ENCODE assay signal across 8 cellular contexts in the genomic region with DNA sequence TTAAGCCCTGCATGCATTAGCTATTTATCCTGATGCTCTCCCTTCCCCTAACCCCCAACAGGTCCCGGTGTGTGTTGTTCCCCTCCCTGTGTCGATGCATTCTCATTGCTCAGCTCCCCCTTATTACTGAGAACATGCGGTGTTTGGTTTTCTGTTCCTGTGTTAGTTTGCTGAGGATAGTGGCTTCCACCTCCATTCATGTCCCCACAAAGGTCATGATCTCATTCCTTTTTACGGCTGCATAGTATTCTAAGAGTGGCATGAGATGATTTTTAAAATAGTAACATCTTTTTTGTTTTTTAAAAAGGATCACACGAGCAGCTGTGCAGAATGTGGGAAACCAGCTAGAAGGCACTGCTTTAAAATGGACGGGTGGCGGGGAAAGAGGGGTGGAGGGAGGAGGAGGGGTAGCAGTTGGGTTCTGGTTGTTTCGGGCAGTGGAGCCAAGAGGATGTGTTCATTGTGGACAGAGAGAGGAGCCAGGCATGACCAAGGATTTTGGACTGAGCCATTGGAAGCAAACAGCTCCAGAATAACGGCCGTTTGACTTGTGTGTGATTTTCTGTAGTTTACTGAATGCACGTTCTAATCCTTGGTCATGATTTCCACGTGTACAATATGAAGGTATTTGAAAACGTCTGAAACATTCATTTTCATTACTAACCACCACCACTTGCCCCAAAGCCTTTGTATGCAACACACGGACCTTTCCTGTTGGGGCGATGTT. TPM values are rescaled to one million over a fixed set of nuclear protein-coding genes. Genes with fewer than 3 reads are reported as not detected.
DNase-seq lines count a peak whose midpoint lies in the region; ATAC-seq and TF ChIP-seq lines count a peak whose summit lies in the region.

No MANE protein-coding gene starts in this region.

- H3K27me3 Mint-ChIP-seq in glutamatergic neuron (ENCODE audit: unreplicated experiment), result peaks cover 8% of the 10 kb centered on the region
- H3K27me3 Mint-ChIP-seq in stimulated activated memory B cell treated with anti-CD40 and anti-IgM and Interleukin-4, amounts not matched to agents 10 μg/mL and 1 μg/mL and 100 μg/mL, for 72 hours, result no peaks in the 10 kb centered on the region

- DNase-seq in H7, result no peak
- no peak for DNase-seq in glutamatergic neuron
- no peak for DNase-seq in NCI-H2107 (lab: John Stamatoyannopoulos, UW)
- DNase-seq in GM10266 (ENCODE audit: extremely low spot score), result no peak
- no peak for DNase-seq in COLO829 (ENCODE audit: low spot score)
- DNase-seq in activated CD4-positive, alpha-beta T cell treated with anti-CD3 and anti-CD28 coated beads, Interleukin-2, amount 50 U/mL, for 4 hours, result no peak

- H3K36me3 Mint-ChIP-seq in glutamatergic neuron (ENCODE audit: unreplicated experiment), result no peaks in the 10 kb centered on the region
- peaks cover 9% of the 10 kb centered on the region for H3K36me3 Mint-ChIP-seq in stimulated activated memory B cell treated with anti-CD40 and anti-IgM and Interleukin-4, amounts not matched to agents 10 μg/mL and 1 μg/mL and 100 μg/mL, for 72 hours

- H3K4me1 Mint-ChIP-seq in glutamatergic neuron (ENCODE audit: low read depth, unreplicated experiment), result peaks cover 9% of the 10 kb centered on the region
- peaks cover 29% of the 10 kb centered on the region for H3K4me1 Mint-ChIP-seq in stimulated activated memory B cell treated with anti-CD40 and anti-IgM and Interleukin-4, amounts not matched to agents 10 μg/mL and 1 μg/mL and 100 μg/mL, for 72 hours

- H3K79me2 ChIP-seq in SU-DHL-6 (ENCODE audit: insufficient read depth, low read length), result peaks cover 22% of the 10 kb centered on the region

- peaks cover 8% of the 10 kb centered on the region; the same call in 1 of the 2 replicates for H3F3A ChIP-seq in SU-DHL-6 (ENCODE audit: insufficient read depth)

- peak overlapping the region; percentile 85 for H3K4me3 Mint-ChIP-seq in glutamatergic neuron (ENCODE audit: unreplicated experiment)
- peak overlapping the region; percentile 89 for H3K4me3 Mint-ChIP-seq in stimulated activated memory B cell treated with anti-CD40 and anti-IgM and Interleukin-4, amounts not matched to agents 10 μg/mL and 1 μg/mL and 100 μg/mL, for 72 hours

- H3K9me3 ChIP-seq in SU-DHL-6 (ENCODE audit: insufficient read depth, low read length), result no peaks in the 10 kb centered on the region

- peak overlapping the region; percentile 81 for H3K4me2 ChIP-seq in SU-DHL-6 (ENCODE audit: low read depth, low read length, poor library complexity, severe bottlenecking)

- H3K27ac ChIP-seq in SU-DHL-6 (ENCODE audit: low read depth, low read length), result no peak overlapping the region

- H3K9ac ChIP-seq in SU-DHL-6 (ENCODE audit: low read length), result peak overlapping the region; percentile 75

- peaks cover 16% of the 10 kb centered on the region for H4K20me1 ChIP-seq in SU-DHL-6 (ENCODE audit: low read depth, low read length)

- TF ChIP-seq CTCF in SU-DHL-6 (IDR thresholded peaks at IDR 0.05; ENCODE audit: insufficient read depth, low read length, poor library complexity, severe bottlenecking), result no peak
- no peak for TF ChIP-seq CTCF in glutamatergic neuron (IDR thresholded peaks at IDR 0.05; ENCODE audit: partially characterized antibody, unreplicated experiment)
- no peak for TF ChIP-seq CTCF in GM10266 (IDR thresholded peaks at IDR 0.05; ENCODE audit: control insufficient read depth, insufficient read depth, low read depth, missing control alignments)

- H3K36me3 ChIP-seq in H7 (replicated peaks; ENCODE audit: control insufficient read depth, insufficient read depth, low read length) (peaks cover under 1% of the 10 kb centered on the region; the same call in 1 of the 2 replicates), SU-DHL-6 (ENCODE audit: low read length) (no peaks in the 10 kb centered on the region)

- H3K27ac Mint-ChIP-seq in glutamatergic neuron (ENCODE audit: unreplicated experiment), result peak overlapping the region; percentile 78
- peak overlapping the region; percentile 93 for H3K27ac Mint-ChIP-seq in stimulated activated memory B cell treated with anti-CD40 and anti-IgM and Interleukin-4, amounts not matched to agents 10 μg/mL and 1 μg/mL and 100 μg/mL, for 72 hours

- no peaks in the 10 kb centered on the region for H3K9me2 ChIP-seq in SU-DHL-6 (replicated peaks; ENCODE audit: insufficient read depth, low read length)

- H3K4me3 ChIP-seq in H7 (ENCODE audit: insufficient read depth, low read depth, low read length), result peak overlapping the region; percentile 74
- H3K4me3 ChIP-seq in SU-DHL-6 (ENCODE audit: insufficient read depth, low read length, poor library complexity, severe bottlenecking), result peak overlapping the region; percentile 61

- no peak for ATAC-seq in stimulated activated memory B cell treated with anti-CD40 and anti-IgM and Interleukin-4, amounts not matched to agents 10 μg/mL and 1 μg/mL and 100 μg/mL, for 72 hours

- H3K27me3 ChIP-seq in H7 (ENCODE audit: control insufficient read depth, insufficient read depth, low read length) (no peaks in the 10 kb centered on the region), SU-DHL-6 (ENCODE audit: low read length) (no peaks in the 10 kb centered on the region)

- peak overlapping the region; percentile 78 for H2AFZ ChIP-seq in SU-DHL-6 (ENCODE audit: low read depth, low read length, severe bottlenecking)

- peaks cover 7% of the 10 kb centered on the region for H3K9me3 Mint-ChIP-seq in glutamatergic neuron (ENCODE audit: unreplicated experiment)
- no peaks in the 10 kb centered on the region for H3K9me3 Mint-ChIP-seq in stimulated activated memory B cell treated with anti-CD40 and anti-IgM and Interleukin-4, amounts not matched to agents 10 μg/mL and 1 μg/mL and 100 μg/mL, for 72 hours

RNA-seq across cellular contexts. Expression of a gene that starts 1.7 kb away (rescaled TPM):
- total RNA-seq in H7 (2014; rRNA removed; shearing (Covaris generic)), result 10.2 and 12.7 TPM in 2 replicates
- 23.7 TPM for total RNA-seq in glutamatergic neuron (ENCODE audit: unreplicated experiment)
